ENCODE assay signal across 25 cellular contexts in genomic region chr7:121810831-121811494, GRCh38.
"Had no signal": no experiment of that assay in that cellular context is flagged by ENCODE, and none has a peak within 500 bp of the region (broad histone marks: within the 10 kb centered on the region; RNA-seq: fewer than 3 reads in every experiment).

No MANE protein-coding gene starts in this region.

- ATAC-seq: activated CD8-positive, alpha-beta T cell treated with anti-CD3 and anti-CD28 coated beads for 36 hours; activated T-cell treated with anti-CD3 and anti-CD28 coated beads, Interleukin-2, amount 50 U/mL, for 4 hours; activated T-helper 17 cell treated with anti-CD3 and anti-CD28 coated beads, Interleukin-2, amount 50 U/mL, for 72 hours; esophagus mucosa; heart left ventricle; natural killer cell; right lobe of liver; T-helper 17 cell had no signal

- H3K4me1 Mint-ChIP-seq: activated T-helper 17 cell treated with anti-CD3 and anti-CD28 coated beads, Interleukin-2, amount 50 U/mL, for 72 hours; immature natural killer cell; memory B cell; natural killer cell; T-helper 17 cell had no signal

- H3K36me3 ChIP-seq: brain microvascular endothelial cell, heart left ventricle, ovary, right lobe of liver, transverse colon had no signal

- H3K9me3 ChIP-seq: right lobe of liver, transverse colon had no signal

- H3K27ac ChIP-seq: brain microvascular endothelial cell, heart left ventricle, ovary, right lobe of liver, transverse colon had no signal

- H3K4me3 ChIP-seq: heart left ventricle, ovary, right lobe of liver, transverse colon had no signal

- H3K4me3 Mint-ChIP-seq: activated CD8-positive, alpha-beta T cell treated with anti-CD3 and anti-CD28 coated beads for 36 hours; activated T-cell treated with anti-CD3 and anti-CD28 coated beads, Interleukin-2, amount 50 U/mL, for 4 hours; activated T-helper 17 cell treated with anti-CD3 and anti-CD28 coated beads, Interleukin-2, amount 50 U/mL, for 72 hours; immature natural killer cell; memory B cell; natural killer cell; T-helper 17 cell had no signal

- H3K27me3 Mint-ChIP-seq: activated CD8-positive, alpha-beta T cell treated with anti-CD3 and anti-CD28 coated beads for 36 hours; activated T-helper 17 cell treated with anti-CD3 and anti-CD28 coated beads, Interleukin-2, amount 50 U/mL, for 72 hours; progenitor cell of endocrine pancreas; T-helper 17 cell had no signal

- H3K27me3 ChIP-seq: brain microvascular endothelial cell, heart left ventricle, ovary, right lobe of liver, transverse colon had no signal

- DNase-seq: activated CD4-positive, alpha-beta T cell treated with anti-CD3 and anti-CD28 coated beads, Interleukin-2, amount 50 U/mL, for 1 hour; activated CD8-positive, alpha-beta T cell treated with anti-CD3 and anti-CD28 coated beads for 36 hours; activated gamma-delta T cell treated with Interleukin-2 at 50 U/mL for 16 hours; activated naive CD4-positive, alpha-beta T cell treated with anti-CD3 and anti-CD28 coated beads, Interleukin-2, amount 50 U/mL, for 16 hours; activated T-cell treated with anti-CD3 and anti-CD28 coated beads, Interleukin-2, amount 50 U/mL, for 4 hours; amniotic stem cell; brain microvascular endothelial cell; central memory CD4-positive, alpha-beta T cell; foreskin fibroblast; heart left ventricle; hypothalamus; immature natural killer cell; natural killer cell; ovary; right lobe of liver; stimulated activated CD4-positive, alpha-beta T cell treated with anti-CD3 and anti-CD28 coated beads, Interleukin-2, amount 100 ng/mL, for 48 hours; stimulated activated naive CD4-positive, alpha-beta T cell treated with Interleukin-2 at 50 U/mL for 16 hours; T-helper 17 cell; T1000; transverse colon had no signal

- H3K27ac Mint-ChIP-seq: activated CD8-positive, alpha-beta T cell treated with anti-CD3 and anti-CD28 coated beads for 36 hours; activated T-helper 17 cell treated with anti-CD3 and anti-CD28 coated beads, Interleukin-2, amount 50 U/mL, for 72 hours; immature natural killer cell; memory B cell; natural killer cell; progenitor cell of endocrine pancreas; T-helper 17 cell had no signal

- H3K36me3 Mint-ChIP-seq: immature natural killer cell, memory B cell, natural killer cell had no signal

- FAIRE-seq: astrocyte had no signal

- H3K4me1 ChIP-seq: heart left ventricle, right lobe of liver, transverse colon had no signal
